7 cellular contexts compared by ENCODE assay signal in the genomic region with DNA sequence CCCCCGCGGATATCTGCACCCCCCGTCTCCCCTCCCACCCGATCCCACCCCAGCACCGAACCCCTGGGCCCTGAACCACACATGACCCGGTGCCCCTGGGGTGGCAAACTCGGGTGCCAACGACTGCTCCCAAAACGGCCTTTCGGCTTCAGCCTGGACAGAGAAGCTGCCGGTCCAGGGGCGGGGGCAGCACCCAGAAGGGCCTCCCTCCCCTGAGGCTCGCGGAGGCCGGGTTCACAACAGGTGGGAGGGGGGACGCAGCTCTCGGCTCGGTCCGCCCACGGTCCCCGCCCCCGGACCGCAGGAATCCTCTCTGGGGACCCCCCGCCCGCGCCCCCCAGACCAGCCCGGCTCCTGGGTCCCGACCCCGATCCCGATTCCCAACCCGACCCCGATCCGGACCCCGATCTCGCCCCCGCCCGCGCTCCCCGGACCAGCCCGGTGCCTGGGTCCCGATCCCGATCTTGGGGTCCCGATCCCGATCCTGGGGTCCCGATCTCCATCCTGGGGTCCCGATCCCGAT. TPM values are rescaled to one million over a fixed set of nuclear protein-coding genes. Genes with fewer than 3 reads are reported as not detected.
DNase-seq lines count a peak whose midpoint lies in the region; ATAC-seq lines count a peak whose summit lies in the region.

No MANE protein-coding gene starts in this region.

- H3K36me3 ChIP-seq in adipocyte (ENCODE audit: control insufficient read depth, insufficient read depth, low read length, severe bottlenecking) (no peaks in the 10 kb centered on the region), stomach smooth muscle (ENCODE audit: control insufficient read depth in 2 of 2, insufficient read depth in 2 of 2, low read length in 2 of 2) (no peaks in the 10 kb centered on the region)

- ATAC-seq in HG02623 (IDR thresholded peaks at IDR 0.05; ENCODE audit: unreplicated experiment): no peak

- H3K9me3 ChIP-seq in adipocyte (ENCODE audit: control insufficient read depth, low read length) (no peaks in the 10 kb centered on the region), iPS-18c (ENCODE audit: control insufficient read depth, insufficient read depth, low read length) (peaks cover 6% of the 10 kb centered on the region), stomach smooth muscle (ENCODE audit: control insufficient read depth in 2 of 2, low read length in 2 of 2) (no peaks in the 10 kb centered on the region)

- H3K27ac ChIP-seq in stomach smooth muscle (ENCODE audit: low read length): no peak overlapping the region

- H3K27me3 ChIP-seq in adipocyte (replicated peaks; ENCODE audit: control insufficient read depth, insufficient read depth, low read length) (no peaks in the 10 kb centered on the region), stomach smooth muscle (ENCODE audit: control insufficient read depth in 1 of 2, insufficient read depth in 2 of 2, low read length in 2 of 2) (no peaks in the 10 kb centered on the region)

- no peak for DNase-seq in Jurkat, Clone E6-1 (ENCODE audit: low read depth, low spot score)
- peak; percentile 42 for DNase-seq in adipocyte (ENCODE audit: low read depth)
- no peak for DNase-seq in DMS153 treated with DMSO at 0.1 percent for 48 hours (lab: John Stamatoyannopoulos, UW; ENCODE audit: unreplicated experiment)
- no peak for DNase-seq in HPDE6-E6E7 (ENCODE audit: extremely low spot score)

- peaks cover 19% of the 10 kb centered on the region for H3K4me1 ChIP-seq in adipocyte (ENCODE audit: control insufficient read depth, insufficient read depth, low read length)
- peaks cover 28% of the 10 kb centered on the region for H3K4me1 ChIP-seq in stomach smooth muscle (ENCODE audit: control insufficient read depth, insufficient read depth, low read length)

- H3K4me3 ChIP-seq in Jurkat, Clone E6-1 (ENCODE audit: low read length): peak overlapping the region; percentile 44
- H3K4me3 ChIP-seq in adipocyte (ENCODE audit: low read length) (peak overlapping the region; percentile 76), iPS-18c (ENCODE audit: insufficient read depth, low read depth, low read length) (peak overlapping the region; percentile 76), stomach smooth muscle (ENCODE audit: low read length in 2 of 2) (peak overlapping the region; percentile 66 to 73)

- H3K9ac ChIP-seq in adipocyte (ENCODE audit: low read length): peak overlapping the region; percentile 71
- peak overlapping the region; percentile 36 to 69 for H3K9ac ChIP-seq in stomach smooth muscle (ENCODE audit: low read length in 2 of 2)

RNA-seq across cellular contexts. Expression of gene ABR, which starts 0.6 kb away (rescaled TPM):
- 32.3 TPM for polyA plus RNA-seq in Jurkat, Clone E6-1 (2012; ENCODE audit: insufficient read depth, insufficient read length)
